In genomic region chr7:149355390-149356048, GRCh38 we compare ENCODE assay signal across 1 cellular context.
TF ChIP-seq lines count a peak whose summit lies in the region.

No MANE protein-coding gene starts in this region.

TF ChIP-seq in K562, 482 proteins besides CTCF, POLR2A, EP300 and RAD21 (continued from another document):
- peak; percentile 39; the same call in 1 of the 2 replicates for TF ChIP-seq TFAP4 (CRISPR knock-in tag; IDR thresholded peaks at IDR 0.05; ENCODE audit: borderline replicate concordance)
- no peak for TF ChIP-seq RUNX1 (IDR thresholded peaks at IDR 0.05; ENCODE audit: low read depth)
- no peak for TF ChIP-seq KLF1 (tag; IDR thresholded peaks at IDR 0.05)
- TF ChIP-seq BRF1 (IDR thresholded peaks at IDR 0.05; ENCODE audit: borderline replicate concordance, extremely low read depth, insufficient read length) = peak; percentile 9
- no peak for TF ChIP-seq SMC3 (conservative IDR thresholded peaks at IDR 0.05; ENCODE audit: insufficient read depth, low read depth, low read length)
- TF ChIP-seq MTA3 (IDR thresholded peaks at IDR 0.05; ENCODE audit: borderline replicate concordance) = 0 out of 2 replicates have a peak, but pooled peaks have one; percentile 44
- TF ChIP-seq SNRNP70 (optimal IDR thresholded peaks at IDR 0.05; ENCODE audit: low read depth, low read length) = no peak
- no peak for TF ChIP-seq ELK3 (CRISPR knock-in tag; IDR thresholded peaks at IDR 0.05)
- peak; percentile 46 for TF ChIP-seq HMBOX1 (IDR thresholded peaks at IDR 0.05)
- TF ChIP-seq CHD2 (IDR thresholded peaks at IDR 0.05; ENCODE audit: low read depth, low read length) = 0 out of 2 replicates have a peak, but pooled peaks have one; percentile 15
- 0 out of 4 replicates have a peak, but pooled peaks of 1 of the 2 experiments have one; percentile 43 for TF ChIP-seq TBL1XR1 (IDR thresholded peaks at IDR 0.05; ENCODE audit: low read length in 2 of 2)
- TF ChIP-seq ATF1 (CRISPR knock-in tag; IDR thresholded peaks at IDR 0.05) = no peak
- 0 out of 2 replicates have a peak, but pooled peaks have one; percentile 21 for TF ChIP-seq ATF1 (tag; IDR thresholded peaks at IDR 0.05)
- no peak for TF ChIP-seq ZNF217 (CRISPR knock-in tag; IDR thresholded peaks at IDR 0.05)
- no peak for TF ChIP-seq CBX2 (IDR thresholded peaks at IDR 0.05; ENCODE audit: insufficient read depth, low read length, poor library complexity, severe bottlenecking)
- no peak for TF ChIP-seq SRSF1 (IDR thresholded peaks at IDR 0.05; ENCODE audit: low read depth, low read length)
- peak; percentile 50; the same call in 1 of the 2 replicates for TF ChIP-seq MTA1 (IDR thresholded peaks at IDR 0.05; ENCODE audit: borderline replicate concordance)
- no peak for TF ChIP-seq SIN3B (IDR thresholded peaks at IDR 0.05; ENCODE audit: low read depth)
- TF ChIP-seq PRDM10 (IDR thresholded peaks at IDR 0.05; ENCODE audit: partially characterized antibody) = peak; percentile 84
- TF ChIP-seq MECOM (CRISPR knock-in tag; IDR thresholded peaks at IDR 0.05) = no peak
- TF ChIP-seq MAFK (IDR thresholded peaks at IDR 0.05; ENCODE audit: low read length) = 0 out of 2 replicates have a peak, but pooled peaks have one; percentile 8
- 0 out of 2 replicates have a peak, but pooled peaks have one; percentile 85 for TF ChIP-seq PREB (CRISPR knock-in tag; IDR thresholded peaks at IDR 0.05)
- TF ChIP-seq TFE3 (CRISPR knock-in tag; IDR thresholded peaks at IDR 0.05) = no peak
- peak; percentile 75 for TF ChIP-seq ZBTB40 (IDR thresholded peaks at IDR 0.05)
- TF ChIP-seq ZBTB40 (CRISPR knock-in tag; IDR thresholded peaks at IDR 0.05) = no peak
- no peak for TF ChIP-seq ZNF274 (IDR thresholded peaks at IDR 0.05; ENCODE audit: borderline replicate concordance, low read depth, low read length)
- no peak for TF ChIP-seq ZBTB5 (IDR thresholded peaks at IDR 0.05)
- no peak for TF ChIP-seq ZNF174 (CRISPR knock-in tag; IDR thresholded peaks at IDR 0.05)
- no peak for TF ChIP-seq MCM5 (IDR thresholded peaks at IDR 0.05; ENCODE audit: low read depth)
- TF ChIP-seq CREB5 (CRISPR knock-in tag; IDR thresholded peaks at IDR 0.05) = no peak
- TF ChIP-seq POLR2H (tag; IDR thresholded peaks at IDR 0.05; ENCODE audit: low read depth) = peak; percentile 99
- no peak for TF ChIP-seq FIP1L1 (IDR thresholded peaks at IDR 0.05; ENCODE audit: low read depth, low read length, poor library complexity, severe bottlenecking)
